ENCODE assay signal across 1 cellular context in genomic region chr11:33722579-33723234, GRCh38.
TF ChIP-seq lines count a peak whose summit lies in the region.

No MANE protein-coding gene starts in this region.

TF ChIP-seq in HCT116, 20 proteins besides CTCF, POLR2A, EP300 and RAD21 (continued from another document):
- no peak for TF ChIP-seq ZBTB33 (IDR thresholded peaks at IDR 0.05; ENCODE audit: extremely low read depth, insufficient replicate concordance, low read length)
- no peak for TF ChIP-seq ZFX (IDR thresholded peaks at IDR 0.05)
- TF ChIP-seq FOSL1 (IDR thresholded peaks at IDR 0.05; ENCODE audit: low read depth): no peak
- TF ChIP-seq SRF (IDR thresholded peaks at IDR 0.05; ENCODE audit: low read depth): no peak
- no peak for TF ChIP-seq ATF3 (IDR thresholded peaks at IDR 0.05)
- no peak for TF ChIP-seq TCF7L2 (IDR thresholded peaks at IDR 0.05; ENCODE audit: borderline replicate concordance, extremely low read depth, insufficient read depth, insufficient read length)
- TF ChIP-seq JUND (IDR thresholded peaks at IDR 0.05): no peak
- no peak for TF ChIP-seq MAX (IDR thresholded peaks at IDR 0.05)
- no peak for TF ChIP-seq YY1 (IDR thresholded peaks at IDR 0.05; ENCODE audit: extremely low read depth, insufficient replicate concordance, low read depth, low read length)
- no peak for TF ChIP-seq CEBPB (IDR thresholded peaks at IDR 0.05; ENCODE audit: low read depth)
- TF ChIP-seq CBX3 (IDR thresholded peaks at IDR 0.05; ENCODE audit: low read depth): no peak
- no peak for TF ChIP-seq EZH2 (IDR thresholded peaks at IDR 0.05)
TF ChIP-seq in HCT116: peak in this region for 0.
